1 cellular context compared by ENCODE assay signal in the genomic region with DNA sequence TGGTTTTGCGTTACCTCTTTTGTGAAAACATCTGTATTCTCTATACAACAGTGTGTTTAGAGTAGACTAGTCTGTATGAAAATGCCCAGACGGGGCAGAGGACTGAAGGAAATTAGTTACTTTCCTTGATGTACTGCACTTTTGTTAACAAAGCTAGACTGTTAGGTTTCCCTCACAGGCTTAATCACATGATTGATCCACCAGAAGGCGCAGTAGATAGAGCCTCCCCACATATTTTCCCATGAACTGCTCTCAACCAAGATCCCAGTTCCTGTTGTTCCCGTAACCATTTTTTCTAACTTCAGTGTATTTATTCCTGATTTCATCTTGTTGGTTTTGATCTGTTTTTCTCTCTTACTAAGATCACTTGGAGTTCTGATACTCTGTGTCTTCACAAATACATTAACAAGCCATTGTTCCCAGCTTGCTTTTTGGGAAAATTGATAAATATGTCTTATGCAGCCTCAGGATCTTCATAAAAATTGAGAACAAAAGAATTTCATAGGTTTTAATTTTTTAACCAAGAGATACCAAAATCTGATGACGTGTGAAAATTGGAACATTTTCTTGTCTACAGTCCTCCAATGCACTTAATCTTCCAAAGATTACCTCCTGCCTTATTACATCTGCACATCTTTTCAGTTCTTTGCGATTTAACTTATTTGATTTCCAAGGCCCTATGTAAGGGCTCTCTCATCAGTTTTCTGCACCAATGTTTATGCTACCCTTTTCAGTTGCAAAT.
TF ChIP-seq lines count a peak whose summit lies in the region.

No MANE protein-coding gene starts in this region.

TF ChIP-seq in K562, 482 proteins besides CTCF, POLR2A, EP300 and RAD21 (continued from another document and continues in another):
- TF ChIP-seq BRD9 (IDR thresholded peaks at IDR 0.05; ENCODE audit: low read depth, partially characterized antibody) (peak; percentile 40), NFATC3 (IDR thresholded peaks at IDR 0.05) (no peak), HDGF (IDR thresholded peaks at IDR 0.05) (no peak), CHD7 (IDR thresholded peaks at IDR 0.05; ENCODE audit: low read depth, low read length) (no peak), RCOR1 (IDR thresholded peaks at IDR 0.05; ENCODE audit: borderline replicate concordance in 1 of 2, low read depth in 2 of 2, low read length in 2 of 2) (0 out of 4 replicates have a peak, but pooled peaks of 1 of the 2 experiments have one; percentile 63), CREBBP (IDR thresholded peaks at IDR 0.05; ENCODE audit: low read depth, low read length) (no peak), GABPB1 (CRISPR knock-in tag; IDR thresholded peaks at IDR 0.05) (no peak), HMGXB4 (CRISPR knock-in tag; IDR thresholded peaks at IDR 0.05) (no peak), ARID2 (IDR thresholded peaks at IDR 0.05) (no peak), ELK1 (CRISPR knock-in tag; IDR thresholded peaks at IDR 0.05) (no peak), NCOA6 (IDR thresholded peaks at IDR 0.05) (no peak), PKNOX1 (IDR thresholded peaks at IDR 0.05) (peak; percentile 35), CCNT2 (IDR thresholded peaks at IDR 0.05; ENCODE audit: borderline replicate concordance, extremely low read depth, insufficient read length, low read depth, low read length) (no peak), ZNF395 (CRISPR knock-in tag; IDR thresholded peaks at IDR 0.05) (no peak), SRSF9 (IDR thresholded peaks at IDR 0.05; ENCODE audit: borderline replicate concordance, low read depth, low read length) (no peak), PATZ1 (CRISPR knock-in tag; IDR thresholded peaks at IDR 0.05; ENCODE audit: borderline replicate concordance) (no peak), ZKSCAN1 (IDR thresholded peaks at IDR 0.05; ENCODE audit: low read depth, low read length) (no peak), JUND (IDR thresholded peaks at IDR 0.05; ENCODE audit: borderline replicate concordance, low read depth, low read length) (peak; percentile 46; the same call in 1 of the 2 replicates), JUND (tag; IDR thresholded peaks at IDR 0.05; ENCODE audit: borderline replicate concordance, low read depth, low read length) (peak; percentile 20; the same call in 2 of the 3 replicates)
- TF ChIP-seq, protein P1, sequence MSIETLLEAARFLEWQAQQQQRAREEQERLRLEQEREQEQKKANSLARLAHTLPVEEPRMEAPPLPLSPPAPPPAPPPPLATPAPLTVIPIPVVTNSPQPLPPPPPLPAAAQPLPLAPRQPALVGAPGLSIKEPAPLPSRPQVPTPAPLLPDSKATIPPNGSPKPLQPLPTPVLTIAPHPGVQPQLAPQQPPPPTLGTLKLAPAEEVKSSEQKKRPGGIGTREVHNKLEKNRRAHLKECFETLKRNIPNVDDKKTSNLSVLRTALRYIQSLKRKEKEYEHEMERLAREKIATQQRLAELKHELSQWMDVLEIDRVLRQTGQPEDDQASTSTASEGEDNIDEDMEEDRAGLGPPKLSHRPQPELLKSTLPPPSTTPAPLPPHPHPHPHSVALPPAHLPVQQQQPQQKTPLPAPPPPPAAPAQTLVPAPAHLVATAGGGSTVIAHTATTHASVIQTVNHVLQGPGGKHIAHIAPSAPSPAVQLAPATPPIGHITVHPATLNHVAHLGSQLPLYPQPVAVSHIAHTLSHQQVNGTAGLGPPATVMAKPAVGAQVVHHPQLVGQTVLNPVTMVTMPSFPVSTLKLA (conservative IDR thresholded peaks at IDR 0.05), result peak; percentile 29 to 33; a peak in 1 of 4 replicates
- TF ChIP-seq, protein P2, sequence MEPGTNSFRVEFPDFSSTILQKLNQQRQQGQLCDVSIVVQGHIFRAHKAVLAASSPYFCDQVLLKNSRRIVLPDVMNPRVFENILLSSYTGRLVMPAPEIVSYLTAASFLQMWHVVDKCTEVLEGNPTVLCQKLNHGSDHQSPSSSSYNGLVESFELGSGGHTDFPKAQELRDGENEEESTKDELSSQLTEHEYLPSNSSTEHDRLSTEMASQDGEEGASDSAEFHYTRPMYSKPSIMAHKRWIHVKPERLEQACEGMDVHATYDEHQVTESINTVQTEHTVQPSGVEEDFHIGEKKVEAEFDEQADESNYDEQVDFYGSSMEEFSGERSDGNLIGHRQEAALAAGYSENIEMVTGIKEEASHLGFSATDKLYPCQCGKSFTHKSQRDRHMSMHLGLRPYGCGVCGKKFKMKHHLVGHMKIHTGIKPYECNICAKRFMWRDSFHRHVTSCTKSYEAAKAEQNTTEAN (CRISPR knock-in tag; IDR thresholded peaks at IDR 0.05), result no peak
- TF ChIP-seq, protein P3, sequence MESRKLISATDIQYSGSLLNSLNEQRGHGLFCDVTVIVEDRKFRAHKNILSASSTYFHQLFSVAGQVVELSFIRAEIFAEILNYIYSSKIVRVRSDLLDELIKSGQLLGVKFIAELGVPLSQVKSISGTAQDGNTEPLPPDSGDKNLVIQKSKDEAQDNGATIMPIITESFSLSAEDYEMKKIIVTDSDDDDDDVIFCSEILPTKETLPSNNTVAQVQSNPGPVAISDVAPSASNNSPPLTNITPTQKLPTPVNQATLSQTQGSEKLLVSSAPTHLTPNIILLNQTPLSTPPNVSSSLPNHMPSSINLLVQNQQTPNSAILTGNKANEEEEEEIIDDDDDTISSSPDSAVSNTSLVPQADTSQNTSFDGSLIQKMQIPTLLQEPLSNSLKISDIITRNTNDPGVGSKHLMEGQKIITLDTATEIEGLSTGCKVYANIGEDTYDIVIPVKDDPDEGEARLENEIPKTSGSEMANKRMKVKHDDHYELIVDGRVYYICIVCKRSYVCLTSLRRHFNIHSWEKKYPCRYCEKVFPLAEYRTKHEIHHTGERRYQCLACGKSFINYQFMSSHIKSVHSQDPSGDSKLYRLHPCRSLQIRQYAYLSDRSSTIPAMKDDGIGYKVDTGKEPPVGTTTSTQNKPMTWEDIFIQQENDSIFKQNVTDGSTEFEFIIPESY (CRISPR knock-in tag; IDR thresholded peaks at IDR 0.05), result no peak
